Comparison of ENCODE assay signal across 1 cellular context in the genomic region with DNA sequence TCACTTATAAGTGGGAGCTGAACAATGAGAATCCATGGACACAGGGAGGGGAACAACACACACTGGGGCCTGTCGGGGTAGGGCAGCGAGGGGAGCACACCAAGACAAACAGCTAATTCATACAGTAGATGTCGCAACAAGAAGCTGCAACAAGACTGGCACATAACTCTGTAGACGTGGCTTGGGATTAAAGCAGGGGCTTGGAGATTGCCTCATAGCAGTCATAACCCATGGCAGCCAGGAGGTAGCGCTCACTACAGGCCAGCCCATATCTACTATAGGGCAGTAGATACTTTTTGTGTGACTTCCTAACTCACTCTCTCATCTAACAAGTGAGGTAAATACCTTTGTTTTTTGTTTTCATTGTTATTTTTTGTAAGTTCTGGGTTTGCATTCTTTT.
TF ChIP-seq lines count a peak whose summit lies in the region.

No MANE protein-coding gene starts in this region.

TF ChIP-seq in H1, 55 proteins besides CTCF, POLR2A, EP300 and RAD21:
- TF ChIP-seq ATF3 (IDR thresholded peaks at IDR 0.05; ENCODE audit: insufficient read depth, low read depth, low read length) (0 out of 2 replicates have a peak, but pooled peaks have one; percentile 30), CEBPB (IDR thresholded peaks at IDR 0.05; ENCODE audit: low read depth, low read length) (peak; percentile 93), FOSL1 (IDR thresholded peaks at IDR 0.05; ENCODE audit: insufficient read depth, low read depth, low read length) (no peak)
TF ChIP-seq in H1: peak in this region for 2.
